In the genomic region with DNA sequence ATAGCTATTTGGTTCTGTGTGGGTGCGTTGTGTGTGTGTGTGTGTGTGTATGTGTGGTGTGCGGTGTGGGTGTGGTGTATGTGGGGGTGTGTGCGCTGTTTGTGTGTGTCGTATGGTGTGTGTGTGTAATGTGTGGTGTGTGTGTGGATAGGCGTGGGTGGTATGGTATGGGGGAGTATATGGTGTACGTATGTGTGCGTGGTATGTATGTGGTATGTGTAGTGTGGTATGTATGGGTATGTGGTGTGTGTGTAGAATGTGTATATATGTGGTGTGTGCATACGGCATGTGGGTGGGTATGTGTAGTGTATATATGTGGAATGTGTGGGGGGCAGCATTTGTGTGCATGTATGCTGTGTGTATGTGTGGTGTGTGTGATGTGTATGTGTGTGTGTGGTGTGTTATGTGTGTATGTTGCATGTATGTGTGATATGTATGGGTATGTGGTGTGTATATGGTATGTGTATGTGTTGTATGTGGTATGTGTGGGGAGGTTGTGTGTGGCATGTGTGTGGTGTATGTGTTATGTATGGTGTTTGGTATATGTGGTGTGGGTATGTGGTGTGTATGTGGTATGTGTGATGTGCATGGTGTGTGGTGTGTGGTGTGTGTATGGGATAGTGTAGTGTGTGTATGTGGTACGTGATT, we compare ENCODE assay signal across 28 cellular contexts.
"Had no signal": no experiment of that assay in that cellular context is flagged by ENCODE, and none has a peak within 500 bp of the region (broad histone marks: within the 10 kb centered on the region; RNA-seq: fewer than 3 reads in every experiment).

No MANE protein-coding gene starts in this region.

- H3K4me3 ChIP-seq: cardiac muscle cell, MG63, SK-N-MC had no signal

- H3K4me1 Mint-ChIP-seq: activated T-helper 17 cell treated with anti-CD3 and anti-CD28 coated beads, Interleukin-2, amount 50 U/mL, for 72 hours; brain; T-cell had no signal

- H3K27ac ChIP-seq: cardiac muscle cell, SK-N-MC, VCaP had no signal

- H3K4me3 Mint-ChIP-seq: activated CD4-positive, alpha-beta memory T cell treated with anti-CD3 and anti-CD28 coated beads, Interleukin-2, amount 10 ng/mL, durations not matched to agents 7 days and 5 days; activated naive CD4-positive, alpha-beta T cell treated with anti-CD3 and anti-CD28 coated beads for 36 hours; activated naive CD8-positive, alpha-beta T cell; activated T-helper 17 cell treated with anti-CD3 and anti-CD28 coated beads, Interleukin-2, amount 50 U/mL, for 72 hours; brain; T-cell had no signal

- H3K36me3 ChIP-seq: cardiac muscle cell, MG63 had no signal

- H3K9me3 Mint-ChIP-seq: activated CD4-positive, alpha-beta memory T cell treated with anti-CD3 and anti-CD28 coated beads, Interleukin-2, amount 10 ng/mL, durations not matched to agents 7 days and 5 days; activated naive CD4-positive, alpha-beta T cell treated with anti-CD3 and anti-CD28 coated beads for 36 hours; activated T-helper 17 cell treated with anti-CD3 and anti-CD28 coated beads, Interleukin-2, amount 50 U/mL, for 72 hours; brain; T-cell had no signal

- DNase-seq: activated CD4-positive, alpha-beta memory T cell treated with anti-CD3 and anti-CD28 coated beads, Interleukin-2, amount 10 ng/mL, durations not matched to agents 7 days and 5 days; activated CD4-positive, alpha-beta T cell treated with anti-CD3 and anti-CD28 coated beads, Interleukin-2, amount 50 U/mL, for 1 hour; activated CD4-positive, CD25-positive, alpha-beta regulatory T cell; activated gamma-delta T cell; activated naive CD4-positive, alpha-beta T cell treated with anti-CD3 and anti-CD28 coated beads for 36 hours; activated T-cell treated with anti-CD3 and anti-CD28 coated beads for 4 hours; activated T-cell treated with anti-CD3 and anti-CD28 coated beads, Interleukin-2, amount 50 U/mL, for 48 hours; amygdala; MG63; MV-4-11; NCI-H1092 treated with DMSO at 0.1 percent for 48 hours; NCI-H1417 treated with DMSO at 0.1 percent for 48 hours; NCI-H1694; NCI-H2029; NCI-H2107; NCI-H2171 treated with DMSO at 0.1 percent for 48 hours; NCI-H226; NCI-H526; NCI-H774; T-cell; T-helper 2 cell; T1000 had no signal

- H3K27ac Mint-ChIP-seq: activated CD4-positive, alpha-beta memory T cell treated with anti-CD3 and anti-CD28 coated beads, Interleukin-2, amount 10 ng/mL, durations not matched to agents 7 days and 5 days; activated naive CD4-positive, alpha-beta T cell treated with anti-CD3 and anti-CD28 coated beads for 36 hours; activated naive CD8-positive, alpha-beta T cell; activated T-helper 17 cell treated with anti-CD3 and anti-CD28 coated beads, Interleukin-2, amount 50 U/mL, for 72 hours; brain; T-cell had no signal

- ATAC-seq: activated T-helper 17 cell treated with anti-CD3 and anti-CD28 coated beads, Interleukin-2, amount 50 U/mL, for 72 hours; T-cell had no signal

- H3K9me3 ChIP-seq: MG63 had no signal

- H3K27me3 ChIP-seq: cardiac muscle cell had no signal
